ENCODE assay signal across 15 cellular contexts in the genomic region with DNA sequence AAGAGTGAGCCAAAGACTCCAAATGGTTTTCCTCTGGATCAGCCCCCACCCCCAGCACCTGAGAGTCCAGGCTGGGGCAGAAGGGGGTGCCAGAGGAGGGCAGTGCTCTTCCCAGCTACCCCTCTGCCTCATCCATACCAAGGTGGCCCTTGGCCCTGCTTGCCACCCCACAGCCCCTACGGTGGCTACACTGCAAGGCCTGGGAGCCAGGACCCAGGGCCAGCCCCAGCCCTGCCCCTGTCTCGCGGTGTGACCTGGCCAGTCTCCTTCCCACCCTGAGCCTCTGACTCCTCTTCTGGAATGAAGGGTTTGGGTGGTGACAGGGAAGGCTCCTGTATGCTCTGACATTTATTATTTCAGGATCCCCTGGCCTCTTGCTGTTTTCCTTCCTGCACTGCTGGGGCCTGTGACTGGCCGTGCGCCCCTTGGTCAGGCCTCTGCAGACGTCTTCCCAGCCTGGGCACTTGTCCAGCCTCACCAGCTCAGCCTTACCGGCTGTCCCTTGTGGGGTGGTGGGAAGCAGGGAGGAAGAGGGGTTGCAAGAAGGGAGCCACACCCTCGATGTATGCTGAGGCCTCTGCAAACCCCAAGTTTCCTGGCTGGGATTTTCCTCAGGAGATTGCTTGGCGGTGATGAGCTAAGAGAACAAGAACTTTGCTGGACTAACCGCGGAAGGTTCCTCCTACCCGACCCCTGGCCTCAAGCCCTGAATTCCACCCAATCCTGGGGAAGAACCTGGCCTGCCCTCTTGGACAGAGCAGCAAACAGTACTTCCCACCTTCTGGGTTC. TPM values are rescaled to one million over a fixed set of nuclear protein-coding genes. Genes with fewer than 3 reads are reported as not detected.
DNase-seq lines count a peak whose midpoint lies in the region; ATAC-seq and TF ChIP-seq lines count a peak whose summit lies in the region.
"Had no signal": no experiment of that assay in that cellular context is flagged by ENCODE, and none has a peak within 500 bp of the region (broad histone marks: within the 10 kb centered on the region; RNA-seq: fewer than 3 reads in every experiment).

No MANE protein-coding gene starts in this region.

- no peak overlapping the region for H3K4me3 ChIP-seq in esophagus muscularis mucosa
- H3K4me3 ChIP-seq in liver (ENCODE audit: low read depth in 1 of 3, low read length in 3 of 3) = no peak overlapping the region
- no peak overlapping the region for H3K4me3 ChIP-seq in suprapubic skin

- TF ChIP-seq POLR2A in esophagus muscularis mucosa (IDR thresholded peaks at IDR 0.05; ENCODE audit: low read depth) = no peak
- TF ChIP-seq POLR2A in suprapubic skin (IDR thresholded peaks at IDR 0.05) = no peak

- H3K27ac ChIP-seq in esophagus muscularis mucosa (replicated peaks in 1 of 4) (peak overlapping the region; percentile 57 to 76 (median 60)), liver (ENCODE audit: low read depth in 1 of 2, low read length in 2 of 2) (peak overlapping the region in 1 of 2 donors; percentile 85), suprapubic skin (peak overlapping the region; percentile 46)

- peak; percentile 89 for DNase-seq in LHCN-M2 (ENCODE audit: low read depth)
- DNase-seq in esophagus muscularis mucosa (ENCODE audit: extremely low spot score) = no peak
- DNase-seq in suprapubic skin (ENCODE audit: low spot score in 2 of 2) = no peak
- DNase-seq in activated naive CD4-positive, alpha-beta T cell treated with anti-CD3 and anti-CD28 coated beads, Interleukin-2, amount 10 ng/mL, durations not matched to agents 7 days and 5 days = no peak
- DNase-seq in 8988T = no peak
- DNase-seq: activated effector memory CD4-positive, alpha-beta T cell treated with anti-CD3 and anti-CD28 coated beads, Interleukin-2, amount 50 U/mL, for 16 hours; effector memory CD4-positive, alpha-beta T cell; HCEC 1CT; NCI-H524 treated with DMSO at 0.1 percent for 48 hours; SK-N-SH had no signal

- no peaks in the 10 kb centered on the region for H3K36me3 Mint-ChIP-seq in activated naive CD4-positive, alpha-beta T cell treated with anti-CD3 and anti-CD28 coated beads, Interleukin-2, amount 10 ng/mL, durations not matched to agents 7 days and 5 days

- no peak for TF ChIP-seq RAD21 in liver (IDR thresholded peaks at IDR 0.05)

- H3K9me3 ChIP-seq in esophagus muscularis mucosa = no peaks in the 10 kb centered on the region
- no peaks in the 10 kb centered on the region for H3K9me3 ChIP-seq in liver (ENCODE audit: control insufficient read depth in 4 of 4, low read length in 3 of 4)
- no peaks in the 10 kb centered on the region for H3K9me3 ChIP-seq in suprapubic skin
- H3K9me3 ChIP-seq: SK-N-SH had no signal

- TF ChIP-seq CTCF in esophagus muscularis mucosa (IDR thresholded peaks at IDR 0.05) (no peak), liver (IDR thresholded peaks at IDR 0.05; ENCODE audit: low read depth, low read length, missing input control) (no peak), suprapubic skin (IDR thresholded peaks at IDR 0.05) (no peak)

- no peaks in the 10 kb centered on the region for H3K4me1 Mint-ChIP-seq in activated naive CD4-positive, alpha-beta T cell treated with anti-CD3 and anti-CD28 coated beads, Interleukin-2, amount 10 ng/mL, durations not matched to agents 7 days and 5 days

- ATAC-seq in HG02840 (IDR thresholded peaks at IDR 0.05; ENCODE audit: low FRiP score, unreplicated experiment) = no peak
- ATAC-seq in HG02973 (IDR thresholded peaks at IDR 0.05; ENCODE audit: unreplicated experiment) = no peak

- peaks cover 39 to 64% (median 60%) of the 10 kb centered on the region in 4 donors for H3K4me1 ChIP-seq in esophagus muscularis mucosa
- peaks cover 15 to 47% (median 42%) of the 10 kb centered on the region in 4 donors for H3K4me1 ChIP-seq in liver (ENCODE audit: control insufficient read depth in 4 of 4, insufficient read depth in 4 of 4, low read length in 3 of 4)
- peaks cover 62% of the 10 kb centered on the region for H3K4me1 ChIP-seq in suprapubic skin

- H3K27me3 ChIP-seq in esophagus muscularis mucosa = no peaks in the 10 kb centered on the region
- no peaks in the 10 kb centered on the region for H3K27me3 ChIP-seq in liver (ENCODE audit: control insufficient read depth in 4 of 4, insufficient read depth in 4 of 4, low read length in 3 of 4)
- no peaks in the 10 kb centered on the region for H3K27me3 ChIP-seq in suprapubic skin

- H3K36me3 ChIP-seq in esophagus muscularis mucosa (no peaks in the 10 kb centered on the region), liver (ENCODE audit: control insufficient read depth in 4 of 4, insufficient read depth in 3 of 4, low read depth in 1 of 4, low read length in 3 of 4) (no peaks in the 10 kb centered on the region), suprapubic skin (no peaks in the 10 kb centered on the region)

- CTCF ChIA-PET in activated naive CD4-positive, alpha-beta T cell treated with anti-CD3 and anti-CD28 coated beads, Interleukin-2, amount 10 ng/mL, durations not matched to agents 7 days and 5 days (lab: Charles Lee) = no interaction called here

- intact Hi-C loops in esophagus muscularis mucosa (cut with DNase I) = no loop called here

- H3K27me3 Mint-ChIP-seq in activated naive CD4-positive, alpha-beta T cell treated with anti-CD3 and anti-CD28 coated beads, Interleukin-2, amount 10 ng/mL, durations not matched to agents 7 days and 5 days = peaks cover 38% of the 10 kb centered on the region
- H3K27me3 Mint-ChIP-seq: stimulated activated naive CD8-positive, alpha-beta T cell treated with anti-CD3 and anti-CD28 coated beads, Interleukin-15, Interleukin-2, amounts not matched to agents 100 ng/mL and 50 ng/mL, for 24 hours had no signal

- no peak overlapping the region for H3K27ac Mint-ChIP-seq in activated naive CD4-positive, alpha-beta T cell treated with anti-CD3 and anti-CD28 coated beads, Interleukin-2, amount 10 ng/mL, durations not matched to agents 7 days and 5 days
- H3K27ac Mint-ChIP-seq: stimulated activated naive CD8-positive, alpha-beta T cell treated with anti-CD3 and anti-CD28 coated beads, Interleukin-15, Interleukin-2, amounts not matched to agents 100 ng/mL and 50 ng/mL, for 24 hours had no signal

- H3K4me3 Mint-ChIP-seq in activated naive CD4-positive, alpha-beta T cell treated with anti-CD3 and anti-CD28 coated beads, Interleukin-2, amount 10 ng/mL, durations not matched to agents 7 days and 5 days = no peak overlapping the region
- H3K4me3 Mint-ChIP-seq: nephron; stimulated activated naive CD8-positive, alpha-beta T cell treated with anti-CD3 and anti-CD28 coated beads, Interleukin-15, Interleukin-2, amounts not matched to agents 100 ng/mL and 50 ng/mL, for 24 hours had no signal

- no peak overlapping the region for H3K9ac ChIP-seq in liver (ENCODE audit: low read depth in 1 of 2, low read length in 2 of 2)
- H3K9ac ChIP-seq: SK-N-SH had no signal

- TF ChIP-seq EP300 in esophagus muscularis mucosa (IDR thresholded peaks at IDR 0.05) (no peak), suprapubic skin (IDR thresholded peaks at IDR 0.05) (no peak)

- no peaks in the 10 kb centered on the region for H3K9me3 Mint-ChIP-seq in activated naive CD4-positive, alpha-beta T cell treated with anti-CD3 and anti-CD28 coated beads, Interleukin-2, amount 10 ng/mL, durations not matched to agents 7 days and 5 days
- H3K9me3 Mint-ChIP-seq: nephron; stimulated activated naive CD8-positive, alpha-beta T cell treated with anti-CD3 and anti-CD28 coated beads, Interleukin-15, Interleukin-2, amounts not matched to agents 100 ng/mL and 50 ng/mL, for 24 hours had no signal

- 57% methylated on average over 10 of the region's 12 CpGs for WGBS in esophagus muscularis mucosa
- WGBS in liver = 60% methylated on average over 12 of the region's 12 CpGs
- WGBS in suprapubic skin = 48% methylated on average over 12 of the region's 12 CpGs

TF ChIP-seq in liver, 16 proteins besides CTCF, POLR2A, EP300 and RAD21 (continues in another document):
- TF ChIP-seq SP1 (IDR thresholded peaks at IDR 0.05) (peak; percentile 31), RXRA (IDR thresholded peaks at IDR 0.05) (no peak), HNF4G (IDR thresholded peaks at IDR 0.05) (no peak), MAX (IDR thresholded peaks at IDR 0.05) (no peak), HNF4A (conservative IDR thresholded peaks at IDR 0.05) (peak in 1 of 2 donors; percentile 18), ATF3 (IDR thresholded peaks at IDR 0.05) (no peak)

RNA-seq across cellular contexts. Expression of gene ASAP3, which starts 13.5 kb away (rescaled TPM):
- total RNA-seq in LHCN-M2 (2014; rRNA removed) (21.9 and 27.8 TPM in 2 replicates), esophagus muscularis mucosa (10 to 100 TPM; 25.3 to 32.8 (median 27.9) TPM), liver (10 to 100 TPM; 20.9 to 25.9 TPM), suprapubic skin (100 to 1,000 TPM in 2 of 4 donors, 10 to 100 TPM in 2; 68.7 to 130 (median 88.5) TPM)
- 8.3 TPM for polyA plus RNA-seq in LHCN-M2 (2012)
- polyA plus RNA-seq in liver = 10 to 100 TPM in 1 of 2 donors, 1 to 10 TPM in 1; 8.3 to 12.5 TPM

RNA-seq across cellular contexts. Expression of gene TCEA3, which starts 45.9 kb away (rescaled TPM):
- 1.5 TPM in 2 replicates for total RNA-seq in LHCN-M2 (2014; rRNA removed)
- polyA plus RNA-seq in LHCN-M2 (2012) = 3.5 TPM
- total RNA-seq in esophagus muscularis mucosa = 10 to 100 TPM; 16.7 to 24.1 (median 20.9) TPM
- 10 to 100 TPM; 29.6 to 49.3 TPM for total RNA-seq in liver
- 100 to 1,000 TPM in 1 of 2 donors, 10 to 100 TPM in 1; 45.8 to 142 TPM for polyA plus RNA-seq in liver
- total RNA-seq in suprapubic skin = 10 to 100 TPM; 34.1 to 93.1 (median 43.2) TPM
